24 cellular contexts compared by ENCODE assay signal in genomic region chr10:129719889-129720590, GRCh38.
"Had no signal": no experiment of that assay in that cellular context is flagged by ENCODE, and none has a peak within 500 bp of the region (broad histone marks: within the 10 kb centered on the region; RNA-seq: fewer than 3 reads in every experiment).

No MANE protein-coding gene starts in this region.

- H3K9ac ChIP-seq: parathyroid adenoma had no signal

- H3K4me2 ChIP-seq: hepatocyte had no signal

- H2AFZ ChIP-seq: hepatocyte, parathyroid adenoma had no signal

- H3K27me3 Mint-ChIP-seq: activated B cell treated with CpG ODN at 0.5 μM for 24 hours; activated CD4-positive, alpha-beta T cell treated with anti-CD3 and anti-CD28 coated beads for 36 hours; activated naive CD8-positive, alpha-beta T cell treated with anti-CD3 and anti-CD28 coated beads, Interleukin-2, amount 50 U/mL, for 24 hours; dendritic cell treated with granulocyte-macrophage colony-stimulating factor and Interleukin-4, amounts not matched to agents 40 ng/mL and 50 ng/mL, for 4 days; natural killer cell treated with Interleukin-12 subunit alpha and Interleukin-12 subunit beta and Interleukin-15 and Interleukin-18, amount 100 ng/mL, for 72 hours; T-helper 17 cell had no signal

- ATAC-seq: activated CD4-positive, alpha-beta T cell treated with anti-CD3 and anti-CD28 coated beads for 36 hours; activated naive CD8-positive, alpha-beta T cell treated with anti-CD3 and anti-CD28 coated beads, Interleukin-2, amount 50 U/mL, for 24 hours; body of pancreas; natural killer cell treated with Interleukin-12 subunit alpha and Interleukin-12 subunit beta and Interleukin-15 and Interleukin-18, amount 100 ng/mL, for 72 hours; sciatic nerve; T-helper 17 cell had no signal

- H3K4me3 ChIP-seq: body of pancreas, hepatocyte, upper lobe of left lung had no signal

- H3K27ac ChIP-seq: body of pancreas, hepatocyte, parathyroid adenoma, upper lobe of left lung had no signal

- H3K4me1 ChIP-seq: body of pancreas, parathyroid adenoma, upper lobe of left lung had no signal

- H3K27me3 ChIP-seq: body of pancreas, hepatocyte, upper lobe of left lung had no signal

- H3K79me2 ChIP-seq: hepatocyte, parathyroid adenoma had no signal

- H3K36me3 ChIP-seq: upper lobe of left lung had no signal

- H3K9me3 Mint-ChIP-seq: dendritic cell treated with granulocyte-macrophage colony-stimulating factor and Interleukin-4, amounts not matched to agents 40 ng/mL and 50 ng/mL, for 4 days had no signal

- FAIRE-seq: endometrium had no signal

- H3K4me1 Mint-ChIP-seq: activated B cell treated with CpG ODN at 0.5 μM for 24 hours; activated CD4-positive, alpha-beta T cell treated with anti-CD3 and anti-CD28 coated beads for 36 hours; activated naive CD8-positive, alpha-beta T cell treated with anti-CD3 and anti-CD28 coated beads, Interleukin-2, amount 50 U/mL, for 24 hours; immature natural killer cell; T-helper 17 cell had no signal

- H3K27ac Mint-ChIP-seq: activated B cell treated with CpG ODN at 0.5 μM for 24 hours; activated CD4-positive, alpha-beta T cell treated with anti-CD3 and anti-CD28 coated beads for 36 hours; activated naive CD8-positive, alpha-beta T cell treated with anti-CD3 and anti-CD28 coated beads, Interleukin-2, amount 50 U/mL, for 24 hours; dendritic cell treated with granulocyte-macrophage colony-stimulating factor and Interleukin-4, amounts not matched to agents 40 ng/mL and 50 ng/mL, for 4 days; immature natural killer cell; natural killer cell treated with Interleukin-12 subunit alpha and Interleukin-12 subunit beta and Interleukin-15 and Interleukin-18, amount 100 ng/mL, for 72 hours; T-helper 17 cell had no signal

- H3K4me3 Mint-ChIP-seq: activated B cell treated with CpG ODN at 0.5 μM for 24 hours; activated CD4-positive, alpha-beta T cell treated with anti-CD3 and anti-CD28 coated beads for 36 hours; activated naive CD8-positive, alpha-beta T cell treated with anti-CD3 and anti-CD28 coated beads, Interleukin-2, amount 50 U/mL, for 24 hours; dendritic cell treated with granulocyte-macrophage colony-stimulating factor and Interleukin-4, amounts not matched to agents 40 ng/mL and 50 ng/mL, for 4 days; immature natural killer cell; natural killer cell treated with Interleukin-12 subunit alpha and Interleukin-12 subunit beta and Interleukin-15 and Interleukin-18, amount 100 ng/mL, for 72 hours; T-helper 17 cell had no signal

- H3K9me3 ChIP-seq: body of pancreas had no signal

- DNase-seq: activated B cell treated with CpG ODN at 0.5 μM for 24 hours; activated CD4-positive, alpha-beta T cell treated with anti-CD3 and anti-CD28 coated beads for 36 hours; activated CD4-positive, alpha-beta T cell treated with anti-CD3 and anti-CD28 coated beads, Interleukin-2, amount 50 U/mL, for 4 hours; activated effector memory CD4-positive, alpha-beta T cell treated with anti-CD3 and anti-CD28 coated beads, Interleukin-2, amount 50 U/mL, for 16 hours; activated naive CD4-positive, alpha-beta T cell treated with anti-CD3 and anti-CD28 coated beads, Interleukin-2, amount 50 U/mL, for 16 hours; activated naive CD8-positive, alpha-beta T cell treated with anti-CD3 and anti-CD28 coated beads, Interleukin-2, amount 50 U/mL, for 24 hours; activated T-cell treated with anti-CD3 and anti-CD28 coated beads for 4 hours; body of pancreas; effector CD4-positive, alpha-beta T cell; erythroblast; foreskin fibroblast; immature natural killer cell; midbrain; stimulated activated CD4-positive, alpha-beta T cell treated with anti-CD3 and anti-CD28 coated beads, Interleukin-4, amount 100 ng/mL, for 24 hours; stimulated activated naive CD4-positive, alpha-beta T cell treated with Interleukin-2 at 50 U/mL for 16 hours; SW 1271; T-helper 17 cell; upper lobe of left lung had no signal
